In genomic region chr6:135329851-135330803, GRCh38 we compare ENCODE assay signal across 12 cellular contexts.
DNase-seq lines count a peak whose midpoint lies in the region; ATAC-seq, FAIRE-seq and TF ChIP-seq lines count a peak whose summit lies in the region.
"Had no signal": no experiment of that assay in that cellular context is flagged by ENCODE, and none has a peak within 500 bp of the region (broad histone marks: within the 10 kb centered on the region; RNA-seq: fewer than 3 reads in every experiment).

No MANE protein-coding gene starts in this region.

- intact Hi-C loops in left colon (cut with DNase I, micrococcal nuclease) = no loop called here

- H3K4me1 ChIP-seq in astrocyte (ENCODE audit: insufficient read depth, low read length) = peaks cover 11% of the 10 kb centered on the region
- H3K4me1 ChIP-seq: stomach had no signal

- H3K27ac ChIP-seq in astrocyte (ENCODE audit: low read depth, low read length) = no peak overlapping the region
- H3K27ac ChIP-seq: stomach had no signal

- no peak overlapping the region for H3K4me3 ChIP-seq in astrocyte (ENCODE audit: insufficient read depth, low read depth, low read length)
- H3K4me3 ChIP-seq: stomach had no signal

- H3K27me3 ChIP-seq in astrocyte (ENCODE audit: insufficient read depth, low read length) = no peaks in the 10 kb centered on the region
- H3K27me3 ChIP-seq: stomach had no signal

- H3K79me2 ChIP-seq in astrocyte (ENCODE audit: insufficient read depth, low read length) = no peaks in the 10 kb centered on the region

- H3K36me3 ChIP-seq in astrocyte (ENCODE audit: insufficient read depth, low read length) = peaks cover 7% of the 10 kb centered on the region

- H3K9me3 ChIP-seq in astrocyte (ENCODE audit: insufficient read depth, low read depth, low read length) = no peaks in the 10 kb centered on the region
- H3K9me3 ChIP-seq: stomach had no signal

- no peak overlapping the region for H3K9ac ChIP-seq in astrocyte (ENCODE audit: low read length)

- peaks cover 9% of the 10 kb centered on the region for H3K4me1 Mint-ChIP-seq in astrocyte (ENCODE audit: low read depth, unreplicated experiment)
- no peaks in the 10 kb centered on the region for H3K4me1 Mint-ChIP-seq in activated T-cell treated with anti-CD3 and anti-CD28 coated beads, Interleukin-2, amount 50 U/mL, for 72 hours (ENCODE audit: low read depth)

- no peak overlapping the region for H3K4me2 ChIP-seq in astrocyte (ENCODE audit: low read length)

- DNase-seq in astrocyte (ENCODE audit: low read depth) (peak; percentile 32), NCI-H1105 treated with DMSO at 0.1 percent for 48 hours (lab: John Stamatoyannopoulos, UW) (no peak), NCI-H2171 (lab: John Stamatoyannopoulos, UW) (no peak), left colon (no peak)
- no peak for DNase-seq in activated T-cell treated with anti-CD3 and anti-CD28 coated beads, Interleukin-2, amount 50 U/mL, for 72 hours
- DNase-seq: CD8-positive, alpha-beta T cell; NCI-H524; stomach had no signal

- no peak for FAIRE-seq in astrocyte (lab: Jason Lieb, UNC)
- FAIRE-seq: bronchial epithelial cell had no signal

- H3K27ac Mint-ChIP-seq in astrocyte (ENCODE audit: unreplicated experiment) = no peak overlapping the region
- no peak overlapping the region for H3K27ac Mint-ChIP-seq in activated T-cell treated with anti-CD3 and anti-CD28 coated beads, Interleukin-2, amount 50 U/mL, for 72 hours
- H3K27ac Mint-ChIP-seq: CD8-positive, alpha-beta T cell had no signal

- no peak for TF ChIP-seq CTCF in astrocyte (IDR thresholded peaks at IDR 0.05; ENCODE audit: insufficient read depth, low read depth, low read length)

- ATAC-seq in GM18861 (IDR thresholded peaks at IDR 0.05; ENCODE audit: unreplicated experiment) (peak; percentile 87), GM21526 (IDR thresholded peaks at IDR 0.05; ENCODE audit: low FRiP score, unreplicated experiment) (peak; percentile 95), HG03097 (IDR thresholded peaks at IDR 0.05; ENCODE audit: low FRiP score, unreplicated experiment) (peak; percentile 77), left colon (no peak)
- ATAC-seq in activated T-cell treated with anti-CD3 and anti-CD28 coated beads, Interleukin-2, amount 50 U/mL, for 72 hours (replicated peaks in 1 of 2) = no peak
- ATAC-seq: CD8-positive, alpha-beta T cell had no signal

- peaks cover 6% of the 10 kb centered on the region for H3K36me3 Mint-ChIP-seq in astrocyte (ENCODE audit: low read depth, unreplicated experiment)
- H3K36me3 Mint-ChIP-seq in activated T-cell treated with anti-CD3 and anti-CD28 coated beads, Interleukin-2, amount 50 U/mL, for 72 hours (ENCODE audit: insufficient read depth in 2 of 2) = peaks cover 0 to 5% of the 10 kb centered on the region in 2 donors

- H3K27me3 Mint-ChIP-seq in astrocyte (ENCODE audit: low read depth, unreplicated experiment) = no peaks in the 10 kb centered on the region
- H3K27me3 Mint-ChIP-seq in activated T-cell treated with anti-CD3 and anti-CD28 coated beads, Interleukin-2, amount 50 U/mL, for 72 hours (ENCODE audit: low read depth) = no peaks in the 10 kb centered on the region

- no peak overlapping the region for H3K4me3 Mint-ChIP-seq in astrocyte (ENCODE audit: unreplicated experiment)
- no peak overlapping the region for H3K4me3 Mint-ChIP-seq in activated T-cell treated with anti-CD3 and anti-CD28 coated beads, Interleukin-2, amount 50 U/mL, for 72 hours
- H3K4me3 Mint-ChIP-seq: CD8-positive, alpha-beta T cell had no signal

- peaks cover 6% of the 10 kb centered on the region for H3K9me3 Mint-ChIP-seq in astrocyte (ENCODE audit: unreplicated experiment)
- H3K9me3 Mint-ChIP-seq in activated T-cell treated with anti-CD3 and anti-CD28 coated beads, Interleukin-2, amount 50 U/mL, for 72 hours = no peaks in the 10 kb centered on the region
- H3K9me3 Mint-ChIP-seq: CD8-positive, alpha-beta T cell had no signal

- no peak overlapping the region for H2AFZ ChIP-seq in astrocyte (ENCODE audit: low read depth, low read length)

- no peaks in the 10 kb centered on the region for H4K20me1 ChIP-seq in astrocyte (ENCODE audit: insufficient read depth, low read length)

Comparison
In these comparisons a context has a peak if more than half of its experiments do, and no peak if none do; other contexts are left out.
1. ATAC-seq: peak in GM18861 (single experiment), GM21526 (single experiment) and HG03097 (single experiment); none in left colon (single experiment) and activated T-cell treated with anti-CD3 and anti-CD28 coated beads, Interleukin-2, amount 50 U/mL, for 72 hours (0 of 2).